12 cellular contexts compared by ENCODE assay signal in the genomic region with DNA sequence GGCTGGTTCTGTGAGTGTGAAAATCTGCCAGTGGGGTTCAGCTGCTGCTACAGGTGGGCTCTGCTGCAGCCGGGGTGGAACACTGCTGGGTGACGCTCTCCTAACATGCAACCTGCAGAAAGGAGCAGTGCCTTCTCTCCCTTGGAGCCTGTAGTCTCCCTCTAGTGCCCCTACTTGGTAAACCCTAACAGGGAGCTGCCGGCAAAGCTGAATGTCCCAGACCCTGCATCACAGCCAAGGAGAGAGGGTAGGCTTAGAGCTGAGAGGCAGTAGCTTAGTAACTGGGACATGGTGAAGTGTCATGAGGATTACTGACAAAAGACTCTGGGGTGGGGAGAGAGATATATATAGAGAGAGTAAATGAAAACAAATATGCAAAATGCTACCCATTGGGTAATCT. TPM values are rescaled to one million over a fixed set of nuclear protein-coding genes. Genes with fewer than 3 reads are reported as not detected.
DNase-seq lines count a peak whose midpoint lies in the region; ATAC-seq and TF ChIP-seq lines count a peak whose summit lies in the region.
"Had no signal": no experiment of that assay in that cellular context is flagged by ENCODE, and none has a peak within 500 bp of the region (broad histone marks: within the 10 kb centered on the region; RNA-seq: fewer than 3 reads in every experiment).

No MANE protein-coding gene starts in this region.

- H3K27ac ChIP-seq in CD8-positive, alpha-beta T cell (ENCODE audit: low read depth, low read length) = no peak overlapping the region
- H3K27ac ChIP-seq in HCT116 (ENCODE audit: low read depth, low read length) (no peak overlapping the region), lower lobe of right lung (no peak overlapping the region), left lung (no peak overlapping the region), thyroid gland (no peak overlapping the region)
- H3K27ac ChIP-seq: esophagus muscularis mucosa had no signal

- 0 out of 2 replicates have a peak, but pooled peaks have one; percentile 7 for TF ChIP-seq RAD21 in HCT116 (IDR thresholded peaks at IDR 0.05; ENCODE audit: low read depth)

- CTCF ChIA-PET in CD8-positive, alpha-beta T cell (lab: Charles Lee) = interaction anchor here (0.6 to 2.3 kb wide), 15 partner anchors 9 to 209 kb away, joined by 3 to 11 read pairs (median 4); a partner anchor contains a TSS
- CTCF ChIA-PET in HCT116 (lab: Charles Lee) = no interaction called here

- H3K9ac ChIP-seq in HCT116 (ENCODE audit: low read length) = no peak overlapping the region

- H3K79me2 ChIP-seq in HCT116 (ENCODE audit: insufficient read depth, low read length) = peaks cover 47% of the 10 kb centered on the region

- intact Hi-C loops in CD8-positive, alpha-beta T cell (cut with DNase I, micrococcal nuclease) = no loop called here
- intact Hi-C loops in HCT116 (cut with micrococcal nuclease) (no loop called here), lower lobe of right lung (cut with DNase I) (no loop called here), left lung (cut with DNase I) (no loop called here), thyroid gland (cut with DNase I) (no loop called here)

- no peaks in the 10 kb centered on the region for H3K9me3 Mint-ChIP-seq in CD8-positive, alpha-beta T cell

- no peak overlapping the region for H2AFZ ChIP-seq in HCT116 (ENCODE audit: low read depth, low read length, poor library complexity, severe bottlenecking)

- 73 to 83% methylated on average over 1 to 3 of the region's 3 CpGs for WGBS in thyroid gland, 2 donors

- H3K4me2 ChIP-seq in HCT116 (ENCODE audit: low read length) = no peak overlapping the region

- RAD21 ChIA-PET in HCT116 (lab: Charles Lee; ENCODE audit: low non-redundant PET in 1 of 2, low total read pairs in 2 of 2, uncharacterized antibody in 2 of 2, unreplicated experiment in 2 of 2) = no interaction called here

- H3K4me1 ChIP-seq in CD8-positive, alpha-beta T cell (ENCODE audit: insufficient read depth, low read length) = peaks cover 16% of the 10 kb centered on the region
- peaks cover 0 to 15% of the 10 kb centered on the region in 2 experiments; a peak in 3 of 4 replicates for H3K4me1 ChIP-seq in HCT116 (ENCODE audit: control insufficient read depth in 1 of 2, insufficient read depth in 2 of 2, low read length in 2 of 2)
- H3K4me1 ChIP-seq in lower lobe of right lung = no peaks in the 10 kb centered on the region
- no peaks in the 10 kb centered on the region for H3K4me1 ChIP-seq in left lung
- H3K4me1 ChIP-seq in thyroid gland = no peaks in the 10 kb centered on the region
- H3K4me1 ChIP-seq: esophagus muscularis mucosa had no signal

- H3K4me3 Mint-ChIP-seq in CD8-positive, alpha-beta T cell = no peak overlapping the region

- H3K36me3 Mint-ChIP-seq in CD8-positive, alpha-beta T cell = no peaks in the 10 kb centered on the region

- ATAC-seq in CD8-positive, alpha-beta T cell = peak; percentile 23
- ATAC-seq in HCT116 (peak; percentile 76), lower lobe of right lung (peak; percentile 24 to 29), left lung (no peak), HG03571 (IDR thresholded peaks at IDR 0.05; ENCODE audit: unreplicated experiment) (no peak)

- no peaks in the 10 kb centered on the region for H3K36me3 ChIP-seq in CD8-positive, alpha-beta T cell (ENCODE audit: insufficient read depth, low read length)
- peaks cover 48 to 75% of the 10 kb centered on the region in 2 experiments; a peak in 3 of 4 replicates for H3K36me3 ChIP-seq in HCT116 (ENCODE audit: control insufficient read depth in 1 of 2, insufficient read depth in 2 of 2, low read length in 2 of 2)
- no peaks in the 10 kb centered on the region for H3K36me3 ChIP-seq in lower lobe of right lung
- H3K36me3 ChIP-seq in left lung = peaks cover 0 to 21% of the 10 kb centered on the region in 2 donors
- no peaks in the 10 kb centered on the region for H3K36me3 ChIP-seq in thyroid gland
- H3K36me3 ChIP-seq: esophagus muscularis mucosa had no signal

- in situ Hi-C loops in astrocyte of the spinal cord (cut with HindIII; ENCODE audit: low sequenced_read_pairs) = no loop called here

- no peaks in the 10 kb centered on the region for H3K9me3 ChIP-seq in CD8-positive, alpha-beta T cell (ENCODE audit: low read length)
- H3K9me3 ChIP-seq in HCT116 (ENCODE audit: control insufficient read depth in 1 of 2, insufficient read depth in 1 of 2, low read depth in 1 of 2, low read length in 2 of 2) (no peaks in the 10 kb centered on the region), lower lobe of right lung (no peaks in the 10 kb centered on the region), left lung (no peaks in the 10 kb centered on the region), thyroid gland (no peaks in the 10 kb centered on the region)
- H3K9me3 ChIP-seq: esophagus muscularis mucosa had no signal

- H3K27me3 Mint-ChIP-seq in CD8-positive, alpha-beta T cell (ENCODE audit: low read depth) = no peaks in the 10 kb centered on the region

- H3K4me3 ChIP-seq in CD8-positive, alpha-beta T cell (ENCODE audit: low read depth, low read length) = no peak overlapping the region
- no peak overlapping the region for H3K4me3 ChIP-seq in HCT116 (replicated peaks in 1 of 2; ENCODE audit: low read depth in 1 of 2, low read length in 2 of 2)
- H3K4me3 ChIP-seq in astrocyte of the spinal cord (ENCODE audit: low read depth, low read length) = no peak overlapping the region
- no peak overlapping the region for H3K4me3 ChIP-seq in lower lobe of right lung
- no peak overlapping the region for H3K4me3 ChIP-seq in left lung
- H3K4me3 ChIP-seq in thyroid gland (replicated peaks in 1 of 3) = no peak overlapping the region
- H3K4me3 ChIP-seq: esophagus muscularis mucosa had no signal

- peak in 2 of 7 experiments; percentile 29 to 36 for DNase-seq in CD8-positive, alpha-beta T cell
- DNase-seq in HCT116 (ENCODE audit: low read depth, low spot score) (no peak), astrocyte of the spinal cord (ENCODE audit: low read depth, low spot score) (no peak), lower lobe of right lung (no peak), left lung (no peak), AG20443 (ENCODE audit: low spot score) (no peak), thyroid gland (no peak)
- DNase-seq: activated effector memory CD4-positive, alpha-beta T cell treated with Interleukin-2 at 50 U/mL for 16 hours; NCI-H187 treated with DMSO at 0.1 percent for 48 hours; stimulated activated CD4-positive, alpha-beta T cell treated with anti-CD3 and anti-CD28 coated beads, Interleukin-4, amount 100 ng/mL, for 4 hours had no signal

- TF ChIP-seq POLR2A in HCT116 (IDR thresholded peaks at IDR 0.05; ENCODE audit: borderline replicate concordance, extremely low read depth, insufficient read depth, insufficient read length) (no peak), thyroid gland (IDR thresholded peaks at IDR 0.05) (no peak)

- H3K27ac Mint-ChIP-seq in CD8-positive, alpha-beta T cell = peak overlapping the region; percentile 86

- no peaks in the 10 kb centered on the region for H3K9me2 ChIP-seq in HCT116 (ENCODE audit: insufficient read depth)

- POLR2A ChIA-PET in CD8-positive, alpha-beta T cell (lab: Charles Lee) = interaction anchor here (0.6 to 2.7 kb wide), 5 partner anchors 10 to 40 kb away, joined by 3 to 8 read pairs (median 8); a partner anchor contains a TSS
- POLR2A ChIA-PET in HCT116 (lab: Charles Lee) = no interaction called here

- no peaks in the 10 kb centered on the region for H4K20me1 ChIP-seq in HCT116 (ENCODE audit: insufficient read depth)

- H3K27me3 ChIP-seq in CD8-positive, alpha-beta T cell (ENCODE audit: insufficient read depth, low read length) = no peaks in the 10 kb centered on the region
- H3K27me3 ChIP-seq in HCT116 (ENCODE audit: insufficient read depth, low read length) (no peaks in the 10 kb centered on the region), lower lobe of right lung (ENCODE audit: low read depth) (no peaks in the 10 kb centered on the region), left lung (no peaks in the 10 kb centered on the region), thyroid gland (no peaks in the 10 kb centered on the region)
- H3K27me3 ChIP-seq: esophagus muscularis mucosa had no signal

- peaks cover 40% of the 10 kb centered on the region for H3K4me1 Mint-ChIP-seq in CD8-positive, alpha-beta T cell (ENCODE audit: low read depth)

- TF ChIP-seq CTCF in CD8-positive, alpha-beta T cell (IDR thresholded peaks at IDR 0.05) = peak; percentile 17
- TF ChIP-seq CTCF in HCT116 (IDR thresholded peaks at IDR 0.05 in 2 of 3, conservative IDR thresholded peaks at IDR 0.05 in 1 of 3; ENCODE audit: borderline replicate concordance in 1 of 3, insufficient read depth in 1 of 3, low read depth in 2 of 3, low read length in 2 of 3) (peak in 1 of 3 experiments; percentile 25; a peak in 2 of 6 replicates), astrocyte of the spinal cord (IDR thresholded peaks at IDR 0.05; ENCODE audit: low read depth, low read length) (peak; percentile 36), lower lobe of right lung (IDR thresholded peaks at IDR 0.05) (no peak), left lung (IDR thresholded peaks at IDR 0.05) (no peak), thyroid gland (IDR thresholded peaks at IDR 0.05) (no peak)

- BruUV-seq in HCT116 (replicated peaks; lab: Mats Ljungman, UMichigan) = no TSS peak

RNA-seq across cellular contexts. Expression of a gene that starts 9.8 kb away (rescaled TPM):
- total RNA-seq in CD8-positive, alpha-beta T cell = 1 to 10 TPM; 2.0 to 2.5 TPM
- 64.1 TPM for total RNA-seq in HCT116 (2021; ENCODE audit: unreplicated experiment)
- polyA plus RNA-seq in HCT116 (2012) = 40.9 and 53.9 TPM in 2 replicates
- 1.2 TPM for total RNA-seq in lower lobe of right lung
- total RNA-seq in left lung = 1 to 10 TPM; 4.4 to 5.7 TPM
- 1 to 10 TPM in 1 of 4 donors, under 1 TPM in 3; 0.46 to 1.7 (median 0.89) TPM for total RNA-seq in thyroid gland

RNA-seq across cellular contexts. Expression of a gene that starts 20.3 kb away (rescaled TPM):
- 1 to 10 TPM; 5.6 to 6.6 TPM for total RNA-seq in CD8-positive, alpha-beta T cell
- total RNA-seq in HCT116 (2021; ENCODE audit: unreplicated experiment) (12.4 TPM), lower lobe of right lung (1.9 TPM), left lung (1 to 10 TPM; 1.3 to 2.3 TPM), thyroid gland (1 to 10 TPM in 1 of 4 donors, under 1 TPM in 2, not detected in 1; 0.63 to 1.7 (median 0.75) TPM)
- 6.4 and 7.3 TPM in 2 replicates for polyA plus RNA-seq in HCT116 (2012)

RNA-seq across cellular contexts. Expression of a gene that starts 40.1 kb away (rescaled TPM):
- 100 to 1,000 TPM; 318 to 348 TPM for total RNA-seq in CD8-positive, alpha-beta T cell
- total RNA-seq in HCT116 (2021; ENCODE audit: unreplicated experiment) (202 TPM), lower lobe of right lung (95.3 TPM), left lung (10 to 100 TPM; 82.7 to 96.1 TPM), thyroid gland (100 to 1,000 TPM in 3 of 4 donors, 10 to 100 TPM in 1; 85.3 to 123 (median 104) TPM)
- 225 and 235 TPM in 2 replicates for polyA plus RNA-seq in HCT116 (2012)

Comparison
In these comparisons a context has a peak if more than half of its experiments do, and no peak if none do; other contexts are left out.
1. ATAC-seq: peak in CD8-positive, alpha-beta T cell (single experiment), HCT116 (single experiment) and lower lobe of right lung (2 of 2); none in left lung (single experiment) and HG03571 (single experiment).
2. CTCF ChIP-seq: peak in CD8-positive, alpha-beta T cell (single experiment) and astrocyte of the spinal cord (single experiment); none in lower lobe of right lung (single experiment), left lung (0 of 2) and thyroid gland (0 of 6).